In the genomic region with DNA sequence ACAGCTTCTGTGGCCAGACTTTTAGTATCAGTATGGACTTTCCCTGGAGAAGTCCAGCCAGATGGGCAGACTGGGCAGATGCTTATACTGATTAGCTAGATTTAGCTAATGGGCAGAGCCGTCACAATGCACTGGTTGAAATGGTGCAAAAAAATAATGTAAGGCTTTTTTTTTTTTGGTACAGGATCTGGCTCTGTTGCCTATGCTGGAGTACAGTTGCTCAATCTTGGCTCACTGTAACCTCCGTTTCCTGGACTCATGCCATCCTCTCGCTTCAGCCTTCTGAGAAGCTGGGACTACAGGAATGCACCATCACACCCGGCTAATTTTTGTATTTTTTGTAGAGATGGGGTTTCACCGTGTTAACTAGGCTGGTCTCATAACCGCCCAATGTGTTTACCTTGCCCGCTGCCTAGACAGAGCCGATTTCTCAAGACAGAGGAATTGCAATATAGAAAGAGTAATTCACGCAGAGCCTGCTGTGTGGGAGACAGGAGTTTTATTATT, we compare ENCODE assay signal across 9 cellular contexts. TPM values are rescaled to one million over a fixed set of nuclear protein-coding genes. Genes with fewer than 3 reads are reported as not detected.
DNase-seq lines count a peak whose midpoint lies in the region; ATAC-seq and TF ChIP-seq lines count a peak whose summit lies in the region.
"Had no signal": no experiment of that assay in that cellular context is flagged by ENCODE, and none has a peak within 500 bp of the region (broad histone marks: within the 10 kb centered on the region; RNA-seq: fewer than 3 reads in every experiment).

No MANE protein-coding gene starts in this region.

- peak overlapping the region; percentile 39; the same call in 1 of the 2 replicates for H2AFZ ChIP-seq in PC-9

- intact Hi-C loops in PC-9 (cut with micrococcal nuclease; ENCODE audit: unreplicated experiment) (no loop called here), prostate gland (cut with DNase I) (no loop called here)

- H3K27ac ChIP-seq in PC-9 (peak overlapping the region; percentile 91), prostate gland (peak overlapping the region; percentile 35 to 76)

- H3K4me1 Mint-ChIP-seq in activated T-cell treated with anti-CD3 and anti-CD28 coated beads, Interleukin-2, amount 50 U/mL, for 24 hours (ENCODE audit: low read depth), result peaks cover 10% of the 10 kb centered on the region
- H3K4me1 Mint-ChIP-seq: neural crest cell had no signal

- TF ChIP-seq CTCF in PC-9 (conservative IDR thresholded peaks at IDR 0.05) (no peak), fibroblast of mammary gland (conservative IDR thresholded peaks at IDR 0.05; ENCODE audit: control insufficient read depth, insufficient read depth, low read depth, low read length) (no peak), prostate gland (IDR thresholded peaks at IDR 0.05) (no peak)

- H3K27me3 ChIP-seq in PC-9 (ENCODE audit: insufficient read depth, low read depth), result no peaks in the 10 kb centered on the region
- no peaks in the 10 kb centered on the region for H3K27me3 ChIP-seq in prostate gland (replicated peaks; ENCODE audit: insufficient read depth)

- no peaks in the 10 kb centered on the region for H3K27me3 Mint-ChIP-seq in activated T-cell treated with anti-CD3 and anti-CD28 coated beads, Interleukin-2, amount 50 U/mL, for 24 hours

- no peaks in the 10 kb centered on the region for H3K79me2 ChIP-seq in PC-9 (ENCODE audit: low read depth)

- POLR2A ChIA-PET in PC-9 (lab: Charles Lee; ENCODE audit: unreplicated experiment), result interaction anchor here (0.6 to 0.7 kb wide), 2 partner anchors 10 to 31 kb away, joined by 4 to 11 read pairs; no protein-coding TSS in a partner anchor

- DNase-seq in Daoy (ENCODE audit: low read depth) (peak; percentile 79), PC-9 (peak; percentile 67 to 89), fibroblast of mammary gland (ENCODE audit: low read depth) (peak; percentile 93), prostate gland (ENCODE audit: low spot score) (peak; percentile 84)
- DNase-seq in activated T-cell treated with anti-CD3 and anti-CD28 coated beads, Interleukin-2, amount 50 U/mL, for 24 hours, result no peak

- no peaks in the 10 kb centered on the region for H4K20me1 ChIP-seq in PC-9 (ENCODE audit: insufficient read depth)

- H3K9me3 Mint-ChIP-seq in activated T-cell treated with anti-CD3 and anti-CD28 coated beads, Interleukin-2, amount 50 U/mL, for 24 hours, result no peaks in the 10 kb centered on the region
- H3K9me3 Mint-ChIP-seq: neural crest cell had no signal

- CTCF ChIA-PET in PC-9 (lab: Charles Lee), result interaction anchor here (0.7 to 1.3 kb wide), 2 partner anchors 16 to 43 kb away, joined by 4 to 8 read pairs; a partner anchor contains a TSS

- no peaks in the 10 kb centered on the region for H3K36me3 Mint-ChIP-seq in activated T-cell treated with anti-CD3 and anti-CD28 coated beads, Interleukin-2, amount 50 U/mL, for 24 hours (ENCODE audit: low read depth)

- H3K36me3 ChIP-seq in PC-9 (ENCODE audit: low read depth) (no peaks in the 10 kb centered on the region), prostate gland (no peaks in the 10 kb centered on the region)

- no peak for ATAC-seq in GM21515 (IDR thresholded peaks at IDR 0.05; ENCODE audit: unreplicated experiment)
- ATAC-seq in GM19463 (IDR thresholded peaks at IDR 0.05; ENCODE audit: unreplicated experiment), result no peak
- ATAC-seq in GM21737 (IDR thresholded peaks at IDR 0.05; ENCODE audit: unreplicated experiment), result no peak

- H3K4me2 ChIP-seq in PC-9, result peak overlapping the region; percentile 62

- no peak overlapping the region for H3K4me3 Mint-ChIP-seq in activated T-cell treated with anti-CD3 and anti-CD28 coated beads, Interleukin-2, amount 50 U/mL, for 24 hours
- H3K4me3 Mint-ChIP-seq: neural crest cell had no signal

- no TSS peak for BruUV-seq in PC-9 (replicated peaks; lab: Mats Ljungman, UMichigan)

- no peaks in the 10 kb centered on the region for H3K9me2 ChIP-seq in PC-9 (ENCODE audit: insufficient read depth)

- no peak for TF ChIP-seq POLR2A in prostate gland (IDR thresholded peaks at IDR 0.05)

- 5% methylated on average over 9 of the region's 9 CpGs for WGBS in prostate gland

- H3K4me3 ChIP-seq in PC-9 (peak overlapping the region; percentile 27; the same call in 1 of the 2 replicates), fibroblast of mammary gland (ENCODE audit: control insufficient read depth, low read depth, low read length) (peak overlapping the region; percentile 3), prostate gland (peak overlapping the region in 1 of 2 donors; percentile 13)

- no peak overlapping the region for H3K27ac Mint-ChIP-seq in activated T-cell treated with anti-CD3 and anti-CD28 coated beads, Interleukin-2, amount 50 U/mL, for 24 hours

- H3K4me1 ChIP-seq in PC-9 (replicated peaks; ENCODE audit: insufficient read depth), result peaks cover 33% of the 10 kb centered on the region
- peaks cover 18% of the 10 kb centered on the region for H3K4me1 ChIP-seq in prostate gland (replicated peaks)

- H3K9me3 ChIP-seq in PC-9 (ENCODE audit: insufficient read depth, low read depth), result no peaks in the 10 kb centered on the region
- no peaks in the 10 kb centered on the region for H3K9me3 ChIP-seq in prostate gland

- peaks cover 40% of the 10 kb centered on the region for H3F3A ChIP-seq in PC-9 (ENCODE audit: insufficient read depth, low read depth)

RNA-seq across cellular contexts. Expression of a gene that starts 16.4 kb away (rescaled TPM):
- total RNA-seq in Daoy (2014; rRNA removed; shearing (Covaris generic)), result 122 and 148 TPM in 2 replicates
- 82.9 and 91.4 TPM in 2 replicates for total RNA-seq in PC-9 (2021)
- 1 to 10 TPM; 5.8 to 6.5 TPM for total RNA-seq in prostate gland

RNA-seq across cellular contexts. Expression of a gene that starts 35.6 kb away (rescaled TPM):
- total RNA-seq in Daoy (2014; rRNA removed; shearing (Covaris generic)), result 14.3 and 18.5 TPM in 2 replicates
- total RNA-seq in PC-9 (2021) (47.6 and 52.0 TPM in 2 replicates), prostate gland (100 to 1,000 TPM in 1 of 2 donors, 10 to 100 TPM in 1; 98.2 to 132 TPM)

RNA-seq across cellular contexts. Expression of a gene that starts 42.7 kb away (rescaled TPM):
- total RNA-seq in Daoy (2014; rRNA removed; shearing (Covaris generic)), result 208 and 223 TPM in 2 replicates
- total RNA-seq in PC-9 (2021) (213 and 220 TPM in 2 replicates), prostate gland (100 to 1,000 TPM; 189 to 260 TPM)

RNA-seq across cellular contexts. Expression of a gene that starts 44.7 kb away (rescaled TPM):
- total RNA-seq in Daoy (2014; rRNA removed; shearing (Covaris generic)), result 1.1 and 3.7 TPM in 2 replicates
- total RNA-seq in PC-9 (2021), result 13.6 and 17.7 TPM in 2 replicates
- total RNA-seq in prostate gland, result 10 to 100 TPM in 1 of 2 donors, 1 to 10 TPM in 1; 6.1 to 24.8 TPM

RNA-seq across cellular contexts. Expression of a gene that starts 52.4 kb away (rescaled TPM):
- total RNA-seq in Daoy (2014; rRNA removed; shearing (Covaris generic)), result 77.0 and 83.4 TPM in 2 replicates
- 60.1 and 61.6 TPM in 2 replicates for total RNA-seq in PC-9 (2021)
- 10 to 100 TPM; 52.8 to 75.1 TPM for total RNA-seq in prostate gland

Comparison
In these comparisons a context has a peak if more than half of its experiments do, and no peak if none do; other contexts are left out.
1. RNA of a gene that starts 16.4 kb away (total RNA-seq): 122 to 148 TPM in Daoy and 82.9 to 91.4 TPM in PC-9; 5.8 to 6.5 TPM in prostate gland; every median in the first group is over 10 times any median in the second.